10 cellular contexts compared by ENCODE assay signal in the genomic region with DNA sequence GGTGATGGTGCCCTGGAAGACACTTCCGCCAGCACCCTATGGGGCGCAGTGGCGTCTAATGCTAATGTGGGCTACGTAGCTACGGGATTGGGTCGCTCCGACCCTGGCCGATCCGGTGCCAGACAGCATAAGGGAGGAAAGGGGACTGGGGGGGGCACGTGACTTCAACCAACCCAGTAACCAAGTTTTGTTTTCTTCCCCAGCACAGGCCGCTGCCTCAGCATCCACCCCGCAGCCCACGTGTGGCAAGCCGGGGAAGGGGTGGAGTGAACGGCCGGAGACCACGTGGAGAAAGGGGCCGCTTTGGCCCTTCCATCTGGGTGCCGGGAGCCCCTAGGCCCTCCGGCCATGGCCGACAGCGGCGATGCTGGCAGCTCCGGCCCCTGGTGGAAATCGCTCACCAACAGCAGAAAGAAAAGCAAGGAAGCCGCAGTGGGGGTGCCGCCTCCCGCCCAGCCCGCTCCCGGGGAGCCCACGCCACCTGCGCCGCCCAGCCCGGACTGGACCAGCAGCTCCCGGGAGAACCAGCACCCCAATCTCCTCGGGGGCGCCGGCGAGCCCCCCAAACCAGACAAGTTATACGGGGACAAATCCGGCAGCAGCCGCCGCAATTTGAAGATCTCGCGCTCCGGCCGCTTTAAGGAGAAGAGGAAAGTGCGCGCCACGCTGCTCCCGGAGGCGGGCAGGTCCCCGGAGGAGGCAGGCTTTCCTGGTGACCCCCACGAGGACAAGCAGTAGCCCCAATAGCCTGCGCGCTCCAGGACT. TPM values are rescaled to one million over a fixed set of nuclear protein-coding genes. Genes with fewer than 3 reads are reported as not detected.
A peak's percentile ranks its signal among the peaks of the same experiment; 100 is the strongest.
DNase-seq lines count a peak whose midpoint lies in the region; ATAC-seq and TF ChIP-seq lines count a peak whose summit lies in the region.
"Had no signal": no experiment of that assay in that cellular context is flagged by ENCODE, and none has a peak within 500 bp of the region (broad histone marks: within the 10 kb centered on the region; RNA-seq: fewer than 3 reads in every experiment).

No MANE protein-coding gene starts in this region.

- TF ChIP-seq POLR2A in gastrocnemius medialis (IDR thresholded peaks at IDR 0.05) = no peak

- H3K4me3 Mint-ChIP-seq in activated naive CD8-positive, alpha-beta T cell treated with anti-CD3 and anti-CD28 coated beads for 36 hours = peak overlapping the region; percentile 63
- H3K4me3 Mint-ChIP-seq in naive thymus-derived CD8-positive, alpha-beta T cell = peak overlapping the region in 5 of 10 donors; percentile 26 to 74 (median 61)

- WGBS in GM23248 (ENCODE audit: low coverage in 1 of 2, low lambda C conversion rate in 2 of 2, missing lambda C conversion rate in 2 of 2), 2 experiments = 6 to 8% methylated on average over 49 to 56 of the region's 56 CpGs

- no peak overlapping the region for H3K27ac Mint-ChIP-seq in activated naive CD8-positive, alpha-beta T cell treated with anti-CD3 and anti-CD28 coated beads for 36 hours
- H3K27ac Mint-ChIP-seq in naive thymus-derived CD8-positive, alpha-beta T cell = no peak overlapping the region

- no peak for TF ChIP-seq CTCF in gastrocnemius medialis (IDR thresholded peaks at IDR 0.05 in 4 of 5, conservative IDR thresholded peaks at IDR 0.05 in 1 of 5)

- in situ Hi-C loops in GM23248 (cut with MboI) = no loop called here
- in situ Hi-C loops in gastrocnemius medialis (cut with MboI; ENCODE audit: low sequenced_read_pairs in 4 of 4) = no loop called here

- H3K27me3 Mint-ChIP-seq in activated naive CD8-positive, alpha-beta T cell treated with anti-CD3 and anti-CD28 coated beads for 36 hours = peaks cover 92% of the 10 kb centered on the region
- H3K27me3 Mint-ChIP-seq in naive thymus-derived CD8-positive, alpha-beta T cell = peaks cover 36 to 85% (median 62%) of the 10 kb centered on the region in 5 donors

- peaks cover 14% of the 10 kb centered on the region; the same call in 1 of the 2 replicates for H3F3A ChIP-seq in GM23248 (ENCODE audit: insufficient read depth)

- H3K9me3 ChIP-seq in GM23248 (ENCODE audit: low read depth) (no peaks in the 10 kb centered on the region), iPS-15b (ENCODE audit: control insufficient read depth, insufficient read depth, low read length) (no peaks in the 10 kb centered on the region), gastrocnemius medialis (no peaks in the 10 kb centered on the region)

- H3K9ac ChIP-seq in GM23248 = peak overlapping the region; percentile 74
- peak overlapping the region; percentile 47 for H3K9ac ChIP-seq in iPS-15b (ENCODE audit: low read depth, low read length)

- no peaks in the 10 kb centered on the region for H3K27me3 ChIP-seq in GM23248 (replicated peaks; ENCODE audit: insufficient read depth)
- peaks cover 25% of the 10 kb centered on the region for H3K27me3 ChIP-seq in iPS-15b (ENCODE audit: control insufficient read depth, insufficient read depth, low read length)
- H3K27me3 ChIP-seq in gastrocnemius medialis = peaks cover 47 to 55% (median 54%) of the 10 kb centered on the region in 3 donors

- no peaks in the 10 kb centered on the region for H3K36me3 Mint-ChIP-seq in activated naive CD8-positive, alpha-beta T cell treated with anti-CD3 and anti-CD28 coated beads for 36 hours
- H3K36me3 Mint-ChIP-seq in naive thymus-derived CD8-positive, alpha-beta T cell = no peaks in the 10 kb centered on the region

- H3K79me2 ChIP-seq in GM23248 (ENCODE audit: insufficient read depth) = no peaks in the 10 kb centered on the region

- intact Hi-C loops in gastrocnemius medialis (cut with DNase I; ENCODE audit: low total_unique reads) = no loop called here

- no peak overlapping the region for H3K27ac ChIP-seq in GM23248
- H3K27ac ChIP-seq in gastrocnemius medialis = no peak overlapping the region
- H3K27ac ChIP-seq: WERI-Rb-1 had no signal

- POLR2A ChIA-PET in naive thymus-derived CD8-positive, alpha-beta T cell (lab: Charles Lee) = no interaction called here

- H3K9me2 ChIP-seq in GM23248 (ENCODE audit: insufficient read depth) = no peaks in the 10 kb centered on the region

- H3K4me3 ChIP-seq in GM23248 (peak overlapping the region; percentile 88), iPS-15b (ENCODE audit: low read depth, low read length) (peak overlapping the region; percentile 80), gastrocnemius medialis (peak overlapping the region; percentile 43 to 65 (median 54))
- H3K4me3 ChIP-seq: K562 had no signal

- DNase-seq in GM23248 (peak; percentile 55), gastrocnemius medialis (no peak), ecto neural progenitor cell (ENCODE audit: low spot score) (no peak), HuH-7.5 (ENCODE audit: low spot score) (no peak)
- peak; percentile 3 for DNase-seq in activated naive CD8-positive, alpha-beta T cell treated with anti-CD3 and anti-CD28 coated beads for 36 hours
- DNase-seq in naive thymus-derived CD8-positive, alpha-beta T cell = no peak
- DNase-seq: WERI-Rb-1 had no signal

- peak overlapping the region; percentile 93 for H3K4me2 ChIP-seq in GM23248 (ENCODE audit: unreplicated experiment)

- peaks cover 19% of the 10 kb centered on the region for H3K4me1 Mint-ChIP-seq in activated naive CD8-positive, alpha-beta T cell treated with anti-CD3 and anti-CD28 coated beads for 36 hours
- H3K4me1 Mint-ChIP-seq in naive thymus-derived CD8-positive, alpha-beta T cell = peaks cover 9 to 27% (median 21%) of the 10 kb centered on the region in 4 donors

- H3K36me3 ChIP-seq in GM23248 (ENCODE audit: low read depth) = no peaks in the 10 kb centered on the region
- H3K36me3 ChIP-seq in iPS-15b (ENCODE audit: control insufficient read depth, insufficient read depth, low read length) = no peaks in the 10 kb centered on the region
- no peaks in the 10 kb centered on the region for H3K36me3 ChIP-seq in gastrocnemius medialis
- H3K36me3 ChIP-seq: WERI-Rb-1 had no signal

- H4K20me1 ChIP-seq in GM23248 (ENCODE audit: insufficient read depth) = no peaks in the 10 kb centered on the region

- no peak for ATAC-seq in gastrocnemius medialis
- no peak for ATAC-seq in GM19397 (IDR thresholded peaks at IDR 0.05; ENCODE audit: unreplicated experiment)
- no peak for ATAC-seq in naive thymus-derived CD8-positive, alpha-beta T cell
- ATAC-seq: K562 had no signal

- H3K4me1 ChIP-seq in GM23248 (ENCODE audit: insufficient read depth) (peaks cover 14% of the 10 kb centered on the region), iPS-15b (ENCODE audit: control insufficient read depth, insufficient read depth, low read length) (peaks cover 29% of the 10 kb centered on the region), gastrocnemius medialis (peaks cover 24 to 32% of the 10 kb centered on the region in 2 donors)

- H2AFZ ChIP-seq in GM23248 = peak overlapping the region; percentile 92

- H3K9me3 Mint-ChIP-seq in activated naive CD8-positive, alpha-beta T cell treated with anti-CD3 and anti-CD28 coated beads for 36 hours = no peaks in the 10 kb centered on the region
- H3K9me3 Mint-ChIP-seq in naive thymus-derived CD8-positive, alpha-beta T cell = peaks cover 0 to 6% (median 0%) of the 10 kb centered on the region in 9 donors

RNA-seq across cellular contexts. Expression of gene PRR15, which starts 2.5 kb away (rescaled TPM):
- 6.1 and 11.5 TPM in 2 replicates for total RNA-seq in GM23248 (2014; rRNA removed; shearing (Covaris generic))
- polyA plus RNA-seq in GM23248 (2016; fragmentation: Nextera tagmentation; extraction: Ambion mirVana) = 9.2 and 11.5 TPM in 2 replicates
- not detected for total RNA-seq in activated naive CD8-positive, alpha-beta T cell treated with anti-CD3 and anti-CD28 coated beads for 36 hours
- total RNA-seq in gastrocnemius medialis = 1 to 10 TPM in 1 of 4 donors, under 1 TPM in 1, not detected in 2; 0.20 to 1.3 TPM
- total RNA-seq in naive thymus-derived CD8-positive, alpha-beta T cell = not detected
- polyA plus RNA-seq in naive thymus-derived CD8-positive, alpha-beta T cell = not detected
- total RNA-seq: K562 had no signal
- polyA plus RNA-seq: K562 had no signal

Comparison
In these comparisons a context has a peak if more than half of its experiments do, and no peak if none do; other contexts are left out.
1. DNase-seq: peak in GM23248 (single experiment) and activated naive CD8-positive, alpha-beta T cell treated with anti-CD3 and anti-CD28 coated beads for 36 hours (single experiment); none in gastrocnemius medialis (0 of 2), ecto neural progenitor cell (single experiment), naive thymus-derived CD8-positive, alpha-beta T cell (0 of 10) and HuH-7.5 (single experiment).
2. Peak in every context shown above with its lines, with median percentiles within 50 percentile points of each other: H3K4me3 ChIP-seq.